ENCODE assay signal across 12 cellular contexts in the genomic region with DNA sequence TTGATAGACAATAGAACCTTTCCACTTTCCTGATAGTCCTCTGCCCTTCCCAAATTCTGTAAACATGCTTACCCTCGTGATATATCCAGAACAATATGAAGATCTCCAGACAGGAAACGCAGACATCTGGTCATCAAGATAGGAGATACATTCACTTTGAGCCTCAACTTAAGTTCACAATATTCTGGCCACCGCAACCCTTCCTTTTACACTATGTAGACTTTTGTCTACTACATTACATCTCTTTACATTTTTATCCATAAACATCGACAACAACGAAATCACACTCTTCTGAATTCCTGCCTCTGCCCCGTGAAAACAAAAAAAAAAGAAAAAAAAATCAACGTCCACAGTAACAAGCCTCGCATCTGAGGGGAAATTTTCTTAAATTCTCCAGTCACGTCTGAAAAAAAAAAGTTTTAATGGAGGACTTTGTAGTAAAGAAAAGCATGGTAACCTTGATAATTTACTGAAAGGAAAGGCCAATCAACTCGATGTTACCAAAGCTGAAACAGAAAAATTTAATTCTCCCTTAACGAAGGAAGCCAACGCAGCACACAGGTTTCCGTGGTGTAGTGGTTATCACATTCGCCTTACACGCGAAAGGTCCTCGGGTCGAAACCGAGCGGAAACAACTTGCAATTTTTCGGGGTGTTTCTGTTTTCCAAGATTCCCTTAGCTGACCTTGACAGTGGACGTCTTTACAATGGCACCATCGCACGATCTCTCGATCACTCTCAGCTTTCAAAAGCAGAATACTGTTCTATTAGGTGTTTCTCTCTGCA. TPM values are rescaled to one million over a fixed set of nuclear protein-coding genes. Genes with fewer than 3 reads are reported as not detected.
DNase-seq lines count a peak whose midpoint lies in the region; ATAC-seq and TF ChIP-seq lines count a peak whose summit lies in the region.
"Had no signal": no experiment of that assay in that cellular context is flagged by ENCODE, and none has a peak within 500 bp of the region (broad histone marks: within the 10 kb centered on the region; RNA-seq: fewer than 3 reads in every experiment).

No MANE protein-coding gene starts in this region.

- H3K27ac ChIP-seq in aorta (ENCODE audit: low read depth in 1 of 2, low read length in 2 of 2), result no peak overlapping the region
- H3K27ac ChIP-seq: epithelial cell of prostate had no signal

- H3K27me3 ChIP-seq in aorta (ENCODE audit: control insufficient read depth in 1 of 2, insufficient read depth in 2 of 2, low read length in 1 of 2), result peaks cover 0 to 2% of the 10 kb centered on the region in 2 donors

- H3K9me3 ChIP-seq in aorta (ENCODE audit: control insufficient read depth, low read length), result peaks cover 12% of the 10 kb centered on the region

- ATAC-seq in aorta (ENCODE audit: low FRiP score) (no peak), HG02870 (IDR thresholded peaks at IDR 0.05; ENCODE audit: unreplicated experiment) (no peak)

- TF ChIP-seq CTCF in astrocyte of the cerebellum (IDR thresholded peaks at IDR 0.05; ENCODE audit: low read depth, low read length, missing control alignments), result no peak

- H3K4me3 ChIP-seq in astrocyte of the cerebellum (ENCODE audit: low read depth, low read length) (peak overlapping the region; percentile 10), aorta (ENCODE audit: low read length in 2 of 2) (no peak overlapping the region)

- DNase-seq in CMK (ENCODE audit: low read depth) (peak; percentile 51), HK-2 (ENCODE audit: unreplicated experiment) (peak; percentile 20), astrocyte of the cerebellum (ENCODE audit: low read depth) (no peak), iris pigment epithelial cell (ENCODE audit: low read depth) (peak; percentile 87), DMS79 (lab: John Stamatoyannopoulos, UW) (no peak), aorta (no peak), amygdala (lab: John Stamatoyannopoulos, UW) (no peak)
- DNase-seq: DMS153, NCI-H1436 had no signal

- no peaks in the 10 kb centered on the region for H3K4me1 ChIP-seq in aorta (ENCODE audit: control insufficient read depth in 1 of 2, insufficient read depth in 2 of 2, low read length in 2 of 2)

- intact Hi-C loops in aorta (cut with DNase I), result no loop called here

- in situ Hi-C loops in astrocyte of the cerebellum (cut with HindIII; ENCODE audit: low sequenced_read_pairs), result no loop called here

- no peaks in the 10 kb centered on the region for H3K36me3 ChIP-seq in aorta (ENCODE audit: control insufficient read depth in 1 of 2, insufficient read depth in 2 of 2, low read length in 1 of 2)

- WGBS in aorta, 2 donors, result 6 to 8% methylated on average over 25 of the region's 25 CpGs

RNA-seq across cellular contexts. Expression of a gene that starts 21.8 kb away (rescaled TPM):
- total RNA-seq in aorta, result not detected
- polyA plus RNA-seq in aorta, result not detected
- total RNA-seq: urinary bladder had no signal

RNA-seq across cellular contexts. Expression of a gene that starts 42.8 kb away (rescaled TPM):
- under 1 TPM in 1 of 2 donors, not detected in 1; 0.75 TPM for total RNA-seq in aorta
- polyA plus RNA-seq in aorta, result 1 to 10 TPM in 1 of 2 donors, not detected in 1; 1.1 TPM

Comparison
In these comparisons a context has a peak if more than half of its experiments do, and no peak if none do; other contexts are left out.
1. DNase-seq: peak in CMK (single experiment), HK-2 (single experiment) and iris pigment epithelial cell (single experiment); none in astrocyte of the cerebellum (single experiment), DMS79 (single experiment), aorta (0 of 2) and amygdala (0 of 56).